In genomic region chr5:34189752-34190411, GRCh38 we compare ENCODE assay signal across 8 cellular contexts.
DNase-seq lines count a peak whose midpoint lies in the region; ATAC-seq and TF ChIP-seq lines count a peak whose summit lies in the region.
"Not testable (repeated sequence)": the region's sequence is repeated elsewhere in the genome, so short reads cannot be mapped to it uniquely, and the experiment has no call there.

No MANE protein-coding gene starts in this region.

- H3K79me2 ChIP-seq in GM23338 (replicated peaks; ENCODE audit: insufficient read depth) = peaks cover 38% of the 10 kb centered on the region

- not testable (repeated sequence) for H3K4me3 Mint-ChIP-seq in GM23338; effector memory CD8-positive, alpha-beta T cell

- H3F3A ChIP-seq in GM23338 (replicated peaks; ENCODE audit: low read depth) = peaks cover 24% of the 10 kb centered on the region

- H3K27ac Mint-ChIP-seq in GM23338 = not testable (repeated sequence)
- H3K27ac Mint-ChIP-seq in effector memory CD8-positive, alpha-beta T cell = peak overlapping the region; percentile 1 to 2

- not testable (repeated sequence) for H3K9me3 ChIP-seq in SJCRH30 (replicated peaks); right atrium auricular region

- not testable (repeated sequence) for H3K4me2 ChIP-seq in GM23338

- not testable (repeated sequence) for H3K4me3 ChIP-seq in AG10803 (ENCODE audit: low read length); GM23338; SJCRH30; right atrium auricular region

- DNase-seq in AG10803 (ENCODE audit: low read depth) (peak; percentile 5), GM23338 (ENCODE audit: low spot score) (peak; percentile 3), SJCRH30 (peak; percentile 14 to 27), right atrium auricular region (ENCODE audit: low spot score) (peak; percentile 69), mesenteric fat pad (ENCODE audit: low spot score) (peak; percentile 94)
- DNase-seq in activated naive CD4-positive, alpha-beta T cell treated with Interleukin-2 at 50 U/mL for 16 hours = peak; percentile 14
- DNase-seq in effector memory CD8-positive, alpha-beta T cell = peak in 2 of 3 experiments; percentile 14 to 15
- peak; percentile 3 for DNase-seq in stimulated activated CD4-positive, alpha-beta T cell treated with anti-CD3 and anti-CD28 coated beads, Interleukin-15, amount 100 ng/mL, for 24 hours

- peaks cover 30% of the 10 kb centered on the region for H3K9me3 Mint-ChIP-seq in GM23338
- H3K9me3 Mint-ChIP-seq in effector memory CD8-positive, alpha-beta T cell = not testable (repeated sequence)

- peaks cover 37% of the 10 kb centered on the region for H4K20me1 ChIP-seq in GM23338 (replicated peaks; ENCODE audit: insufficient read depth)

- peaks cover 58% of the 10 kb centered on the region for H3K36me3 Mint-ChIP-seq in GM23338 (ENCODE audit: low read depth)
- peaks cover 10% of the 10 kb centered on the region for H3K36me3 Mint-ChIP-seq in effector memory CD8-positive, alpha-beta T cell (ENCODE audit: insufficient read depth)

- ATAC-seq in GM23338; effector memory CD8-positive, alpha-beta T cell (replicated peaks): not testable (repeated sequence)

- peaks cover 37% of the 10 kb centered on the region for H3K4me1 Mint-ChIP-seq in GM23338
- H3K4me1 Mint-ChIP-seq in effector memory CD8-positive, alpha-beta T cell (ENCODE audit: low read depth in 2 of 2) = peaks cover 25 to 31% of the 10 kb centered on the region in 2 donors

- not testable (repeated sequence) for H3K27me3 ChIP-seq in GM23338 (ENCODE audit: insufficient read depth); SJCRH30; right atrium auricular region

- H3K36me3 ChIP-seq in GM23338 (ENCODE audit: insufficient read depth) = peaks cover 14% of the 10 kb centered on the region
- H3K36me3 ChIP-seq in SJCRH30 = peaks cover 13% of the 10 kb centered on the region
- not testable (repeated sequence) for H3K36me3 ChIP-seq in right atrium auricular region

- peak overlapping the region; percentile 39; the same call in 1 of the 2 replicates for H3K27ac ChIP-seq in GM23338 (ENCODE audit: low read depth)
- not testable (repeated sequence) for H3K27ac ChIP-seq in SJCRH30, right atrium auricular region

- peaks cover 17% of the 10 kb centered on the region for H3K4me1 ChIP-seq in GM23338 (ENCODE audit: insufficient read depth)
- not testable (repeated sequence) for H3K4me1 ChIP-seq in SJCRH30, right atrium auricular region

- peaks cover 28% of the 10 kb centered on the region for H3K27me3 Mint-ChIP-seq in GM23338 (ENCODE audit: insufficient read depth, low read depth, poor library complexity)
- H3K27me3 Mint-ChIP-seq in effector memory CD8-positive, alpha-beta T cell = not testable (repeated sequence)

- not testable (repeated sequence) for H3K9me2 ChIP-seq in GM23338 (ENCODE audit: insufficient read depth)

- TF ChIP-seq CTCF in AG10803 (conservative IDR thresholded peaks at IDR 0.05; ENCODE audit: low read length); GM23338 (conservative IDR thresholded peaks at IDR 0.05; ENCODE audit: low read depth in 2 of 2); right atrium auricular region (IDR thresholded peaks at IDR 0.05): not testable (repeated sequence)

- not testable (repeated sequence) for H2AFZ ChIP-seq in GM23338

Comparison
In these comparisons a context has a peak if more than half of its experiments do, and no peak if none do; other contexts are left out.
1. DNase-seq: peak in every context shown above with its lines; median percentile 94 in mesenteric fat pad; 69 in right atrium auricular region; 20 in SJCRH30; 14 in effector memory CD8-positive, alpha-beta T cell; 14 in activated naive CD4-positive, alpha-beta T cell treated with Interleukin-2 at 50 U/mL for 16 hours; 5 in AG10803; 3 in GM23338; 3 in stimulated activated CD4-positive, alpha-beta T cell treated with anti-CD3 and anti-CD28 coated beads, Interleukin-15, amount 100 ng/mL, for 24 hours.